ENCODE assay signal across 2 cellular contexts in genomic region chr4:2934077-2934812, GRCh38.
A peak's percentile ranks its signal among the peaks of the same experiment; 100 is the strongest.
TF ChIP-seq lines count a peak whose summit lies in the region.

No MANE protein-coding gene starts in this region.

TF ChIP-seq in GM23338, 12 proteins besides CTCF, POLR2A, EP300 and RAD21 (continued from another document):
- TF ChIP-seq, protein P1, sequence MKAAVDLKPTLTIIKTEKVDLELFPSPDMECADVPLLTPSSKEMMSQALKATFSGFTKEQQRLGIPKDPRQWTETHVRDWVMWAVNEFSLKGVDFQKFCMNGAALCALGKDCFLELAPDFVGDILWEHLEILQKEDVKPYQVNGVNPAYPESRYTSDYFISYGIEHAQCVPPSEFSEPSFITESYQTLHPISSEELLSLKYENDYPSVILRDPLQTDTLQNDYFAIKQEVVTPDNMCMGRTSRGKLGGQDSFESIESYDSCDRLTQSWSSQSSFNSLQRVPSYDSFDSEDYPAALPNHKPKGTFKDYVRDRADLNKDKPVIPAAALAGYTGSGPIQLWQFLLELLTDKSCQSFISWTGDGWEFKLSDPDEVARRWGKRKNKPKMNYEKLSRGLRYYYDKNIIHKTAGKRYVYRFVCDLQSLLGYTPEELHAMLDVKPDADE (IDR thresholded peaks at IDR 0.05) = no peak
- TF ChIP-seq EZH2 (IDR thresholded peaks at IDR 0.05; ENCODE audit: low read depth, unreplicated experiment) (no peak), EZH2phosphoT487 (IDR thresholded peaks at IDR 0.05; ENCODE audit: unreplicated experiment) (no peak), JUNB (IDR thresholded peaks at IDR 0.05; ENCODE audit: unreplicated experiment) (no peak), ZNF114 (CRISPR knock-in tag; IDR thresholded peaks at IDR 0.05) (no peak), ZNF462 (CRISPR knock-in tag; IDR thresholded peaks at IDR 0.05) (no peak), STAT1 (IDR thresholded peaks at IDR 0.05; ENCODE audit: unreplicated experiment) (no peak), ZNF331 (CRISPR knock-in tag; IDR thresholded peaks at IDR 0.05; ENCODE audit: low read depth) (no peak), NANOG (IDR thresholded peaks at IDR 0.05; ENCODE audit: borderline replicate concordance) (no peak)
- TF ChIP-seq, protein P2, sequence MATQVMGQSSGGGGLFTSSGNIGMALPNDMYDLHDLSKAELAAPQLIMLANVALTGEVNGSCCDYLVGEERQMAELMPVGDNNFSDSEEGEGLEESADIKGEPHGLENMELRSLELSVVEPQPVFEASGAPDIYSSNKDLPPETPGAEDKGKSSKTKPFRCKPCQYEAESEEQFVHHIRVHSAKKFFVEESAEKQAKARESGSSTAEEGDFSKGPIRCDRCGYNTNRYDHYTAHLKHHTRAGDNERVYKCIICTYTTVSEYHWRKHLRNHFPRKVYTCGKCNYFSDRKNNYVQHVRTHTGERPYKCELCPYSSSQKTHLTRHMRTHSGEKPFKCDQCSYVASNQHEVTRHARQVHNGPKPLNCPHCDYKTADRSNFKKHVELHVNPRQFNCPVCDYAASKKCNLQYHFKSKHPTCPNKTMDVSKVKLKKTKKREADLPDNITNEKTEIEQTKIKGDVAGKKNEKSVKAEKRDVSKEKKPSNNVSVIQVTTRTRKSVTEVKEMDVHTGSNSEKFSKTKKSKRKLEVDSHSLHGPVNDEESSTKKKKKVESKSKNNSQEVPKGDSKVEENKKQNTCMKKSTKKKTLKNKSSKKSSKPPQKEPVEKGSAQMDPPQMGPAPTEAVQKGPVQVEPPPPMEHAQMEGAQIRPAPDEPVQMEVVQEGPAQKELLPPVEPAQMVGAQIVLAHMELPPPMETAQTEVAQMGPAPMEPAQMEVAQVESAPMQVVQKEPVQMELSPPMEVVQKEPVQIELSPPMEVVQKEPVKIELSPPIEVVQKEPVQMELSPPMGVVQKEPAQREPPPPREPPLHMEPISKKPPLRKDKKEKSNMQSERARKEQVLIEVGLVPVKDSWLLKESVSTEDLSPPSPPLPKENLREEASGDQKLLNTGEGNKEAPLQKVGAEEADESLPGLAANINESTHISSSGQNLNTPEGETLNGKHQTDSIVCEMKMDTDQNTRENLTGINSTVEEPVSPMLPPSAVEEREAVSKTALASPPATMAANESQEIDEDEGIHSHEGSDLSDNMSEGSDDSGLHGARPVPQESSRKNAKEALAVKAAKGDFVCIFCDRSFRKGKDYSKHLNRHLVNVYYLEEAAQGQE (IDR thresholded peaks at IDR 0.05; ENCODE audit: unreplicated experiment) = no peak

TF ChIP-seq in GM12878, 131 proteins besides CTCF, POLR2A, EP300 and RAD21 (continued from another document):
- TF ChIP-seq KLF5 (IDR thresholded peaks at IDR 0.05; ENCODE audit: partially characterized antibody) (no peak), NRF1 (conservative IDR thresholded peaks at IDR 0.05; ENCODE audit: low read depth, low read length) (0 out of 2 replicates have a peak, but pooled peaks have one; percentile 8), GATAD2B (conservative IDR thresholded peaks at IDR 0.05; ENCODE audit: low read depth) (0 out of 2 replicates have a peak, but pooled peaks have one; percentile 70), ELK1 (IDR thresholded peaks at IDR 0.05; ENCODE audit: low read depth, low read length) (no peak), IKZF2 (IDR thresholded peaks at IDR 0.05) (peak; percentile 55 to 64; a peak in 3 of 4 replicates)
